In genomic region chr4:6693274-6694176, GRCh38 we compare ENCODE assay signal across 10 cellular contexts. TPM values are rescaled to one million over a fixed set of nuclear protein-coding genes. Genes with fewer than 3 reads are reported as not detected.
DNase-seq lines count a peak whose midpoint lies in the region; ATAC-seq and TF ChIP-seq lines count a peak whose summit lies in the region.
"Had no signal": no experiment of that assay in that cellular context is flagged by ENCODE, and none has a peak within 500 bp of the region (broad histone marks: within the 10 kb centered on the region; RNA-seq: fewer than 3 reads in every experiment).

Gene S100P (plus strand): TSS chr4:6693878. CDS start chr4:6693933, 55 bp downstream.

- H2BK15ac ChIP-seq in neuronal stem cell (ENCODE audit: low read length) = peak within 1 kb of the TSS; percentile 68

- H3K27me3 ChIP-seq in PC-3 (ENCODE audit: low read length) (no peaks in the 10 kb centered on the region), neuronal stem cell (ENCODE audit: control insufficient read depth in 3 of 3, insufficient read depth in 3 of 3, low read depth in 1 of 3, low read length in 3 of 3) (no peaks in the 10 kb centered on the region)

- BruUV-seq in PC-3 (replicated peaks; lab: Mats Ljungman, UMichigan) = TSS peak; percentile 83

- H2BK5ac ChIP-seq in neuronal stem cell (ENCODE audit: low read length) = peak within 1 kb of the TSS; percentile 53

- H4K20me1 ChIP-seq in PC-3 (ENCODE audit: low read length) = no peaks in the 10 kb centered on the region

- H2AK5ac ChIP-seq in neuronal stem cell (ENCODE audit: low read depth, low read length) = peak within 1 kb of the TSS; percentile 47

- no peak within 1 kb of the TSS for H3K4ac ChIP-seq in neuronal stem cell (ENCODE audit: low read length)

- H3K27ac ChIP-seq in PC-3 (ENCODE audit: low read length) (peak within 1 kb of the TSS; percentile 96), neuronal stem cell (replicated peaks; ENCODE audit: low read length) (no peak within 1 kb of the TSS)

- H3K79me2 ChIP-seq in PC-3 (ENCODE audit: low read length) = peaks cover 21% of the 10 kb centered on the region

- no peak within 1 kb of the TSS for H4K91ac ChIP-seq in neuronal stem cell (ENCODE audit: low read depth, low read length, poor library complexity)

- intact Hi-C loops in PC-3 (cut with micrococcal nuclease) = loop anchor here (2.0 kb wide), 1 partner anchor 19 kb away; a partner anchor contains a TSS

- peak within 1 kb of the TSS; percentile 82 for H3K9ac ChIP-seq in PC-3 (ENCODE audit: low read length)
- H3K9ac ChIP-seq in neuronal stem cell (ENCODE audit: low read depth, low read length, poor library complexity) = peak within 1 kb of the TSS; percentile 51

- peaks cover 5% of the 10 kb centered on the region for H3F3A ChIP-seq in PC-3 (ENCODE audit: low read length, unreplicated experiment)

- H3K4me3 ChIP-seq in PC-3 (ENCODE audit: low read length) (peak within 1 kb of the TSS; percentile 50; the same call in 1 of the 2 replicates), neuronal stem cell (ENCODE audit: low read length in 2 of 2) (no peak within 1 kb of the TSS)

- H3K36me3 ChIP-seq in PC-3 (ENCODE audit: low read depth, low read length) (no peaks in the 10 kb centered on the region), neuronal stem cell (replicated peaks in 1 of 2; ENCODE audit: control insufficient read depth in 2 of 2, insufficient read depth in 2 of 2, low read length in 2 of 2) (no peaks in the 10 kb centered on the region)

- H3K4me3 Mint-ChIP-seq in effector memory CD8-positive, alpha-beta T cell = peak within 1 kb of the TSS; percentile 66 to 68

- peak within 1 kb of the TSS; percentile 89 for H3K23ac ChIP-seq in neuronal stem cell (ENCODE audit: low read depth, low read length, poor library complexity)

- TF ChIP-seq CTCF in PC-3 (conservative IDR thresholded peaks at IDR 0.05; ENCODE audit: low read depth, low read length) = no peak

- H3K4me1 Mint-ChIP-seq in effector memory CD8-positive, alpha-beta T cell (ENCODE audit: low read depth in 2 of 2) = peaks cover 79 to 82% of the 10 kb centered on the region in 2 donors

- peaks cover 2% of the 10 kb centered on the region for H3K79me1 ChIP-seq in neuronal stem cell (ENCODE audit: low read depth, low read length)

- no peaks in the 10 kb centered on the region for H3K9me2 ChIP-seq in PC-3 (replicated peaks; ENCODE audit: low read length)

- H3K4me1 ChIP-seq in PC-3 (ENCODE audit: insufficient read depth, low read length) (peaks cover 66% of the 10 kb centered on the region), neuronal stem cell (ENCODE audit: control insufficient read depth in 2 of 2, insufficient read depth in 1 of 2, low read depth in 1 of 2, low read length in 2 of 2) (peaks cover 7 to 8% of the 10 kb centered on the region in 2 donors)

- no peaks in the 10 kb centered on the region for H3K9me3 Mint-ChIP-seq in effector memory CD8-positive, alpha-beta T cell

- H3K4me2 ChIP-seq in PC-3 (ENCODE audit: low read length) (peak within 1 kb of the TSS; percentile 81), neuronal stem cell (ENCODE audit: insufficient read depth, low read length, poor library complexity, severe bottlenecking) (no peak within 1 kb of the TSS)

- H3K9me3 ChIP-seq in PC-3 (ENCODE audit: low read length) (no peaks in the 10 kb centered on the region), neuronal stem cell (replicated peaks in 1 of 2; ENCODE audit: control insufficient read depth in 2 of 2, insufficient read depth in 1 of 2, low read depth in 1 of 2, low read length in 2 of 2) (no peaks in the 10 kb centered on the region)

- H2AFZ ChIP-seq in PC-3 (ENCODE audit: low read length) (no peak within 1 kb of the TSS), neuronal stem cell (ENCODE audit: low read length) (peak within 1 kb of the TSS; percentile 15)

- POLR2A ChIA-PET in PC-3 (lab: Charles Lee; ENCODE audit: unreplicated experiment) = no interaction called here

- H4K8ac ChIP-seq in neuronal stem cell (ENCODE audit: low read depth, low read length) = no peak within 1 kb of the TSS

- peaks cover 30% of the 10 kb centered on the region for H3K36me3 Mint-ChIP-seq in effector memory CD8-positive, alpha-beta T cell (ENCODE audit: insufficient read depth)

- no peaks in the 10 kb centered on the region for H3K27me3 Mint-ChIP-seq in effector memory CD8-positive, alpha-beta T cell

- peak; percentile 84 for DNase-seq in CMK (ENCODE audit: low read depth)
- peak; percentile 57 for DNase-seq in PC-3
- DNase-seq in effector memory CD8-positive, alpha-beta T cell = no peak
- DNase-seq in neuronal stem cell (ENCODE audit: low spot score) = no peak
- no peak for DNase-seq in stimulated activated naive CD4-positive, alpha-beta T cell (lab: John Stamatoyannopoulos, UW)
- DNase-seq: NCI-H446, T-helper 9 cell had no signal

- H2BK12ac ChIP-seq in neuronal stem cell (ENCODE audit: low read length) = no peak within 1 kb of the TSS

- CTCF ChIA-PET in PC-3 (lab: Charles Lee) = interaction anchor here (0.7 kb wide), 1 partner anchor 496 kb away, joined by 3 read pairs; no protein-coding TSS in a partner anchor

- WGBS in neuronal stem cell (ENCODE audit: extremely low coverage in 2 of 2, insufficient read length in 2 of 2, insufficient replicate concordance in 1 of 2), 2 donors = no CpG with 5 or more reads among the region's 28 CpGs

- peak within 1 kb of the TSS; percentile 94 for H3K14ac ChIP-seq in neuronal stem cell (ENCODE audit: low read length)

- H3K27ac Mint-ChIP-seq in effector memory CD8-positive, alpha-beta T cell = peak within 1 kb of the TSS; percentile 93 to 98

- ATAC-seq in PC-3 (peak; percentile 2; the same call in 1 of the 2 replicates), GM18867 (IDR thresholded peaks at IDR 0.05; ENCODE audit: unreplicated experiment) (no peak), GM21367 (IDR thresholded peaks at IDR 0.05; ENCODE audit: unreplicated experiment) (no peak), HG02642 (IDR thresholded peaks at IDR 0.05; ENCODE audit: poor library complexity, unreplicated experiment) (no peak)
- ATAC-seq in effector memory CD8-positive, alpha-beta T cell (replicated peaks) = no peak

- H3K18ac ChIP-seq in neuronal stem cell (ENCODE audit: low read length) = peak within 1 kb of the TSS; percentile 31

- no peak within 1 kb of the TSS for H2BK120ac ChIP-seq in neuronal stem cell (ENCODE audit: low read depth, low read length)

RNA-seq across cellular contexts. Expression of gene S100P, which starts in this region (rescaled TPM):
- total RNA-seq in PC-3 (2014; rRNA removed) = 51.0 and 59.8 TPM in 2 replicates
- polyA plus RNA-seq in neuronal stem cell (2013, experiment 1 of 2) = 0.32 TPM
- not detected for polyA plus RNA-seq in neuronal stem cell (2013, experiment 2 of 2)

Comparison
In these comparisons a context has a peak if more than half of its experiments do, and no peak if none do; other contexts are left out.
1. DNase-seq: peak in CMK (single experiment) and PC-3 (single experiment); none in effector memory CD8-positive, alpha-beta T cell (0 of 3), neuronal stem cell (single experiment) and stimulated activated naive CD4-positive, alpha-beta T cell (0 of 6).